Comparison of ENCODE assay signal across 21 cellular contexts in genomic region chr6:137542713-137543112, GRCh38. TPM values are rescaled to one million over a fixed set of nuclear protein-coding genes. Genes with fewer than 3 reads are reported as not detected.
DNase-seq lines count a peak whose midpoint lies in the region; ATAC-seq lines count a peak whose summit lies in the region.
"Had no signal": no experiment of that assay in that cellular context is flagged by ENCODE, and none has a peak within 500 bp of the region (broad histone marks: within the 10 kb centered on the region; RNA-seq: fewer than 3 reads in every experiment).

No MANE protein-coding gene starts in this region.

- peaks cover 3% of the 10 kb centered on the region for H3K27me3 Mint-ChIP-seq in activated CD4-positive, alpha-beta T cell treated with anti-CD3 and anti-CD28 coated beads for 36 hours
- peaks cover 23% of the 10 kb centered on the region for H3K27me3 Mint-ChIP-seq in T-helper 1 cell treated with Interleukin-12 subunit alpha and Interleukin-12 subunit beta and Interleukin-4 antibody, amounts not matched to agents 30 μg/mL and 1 μg/mL, for 36 hours (ENCODE audit: low read depth)

- H3K4me3 ChIP-seq in iPS-20b (ENCODE audit: low read length), result peak overlapping the region; percentile 39
- H3K4me3 ChIP-seq: SK-N-MC had no signal

- peaks cover 15% of the 10 kb centered on the region for H3K4me1 Mint-ChIP-seq in activated CD4-positive, alpha-beta T cell treated with anti-CD3 and anti-CD28 coated beads for 36 hours
- peaks cover 14% of the 10 kb centered on the region for H3K4me1 Mint-ChIP-seq in T-helper 1 cell treated with Interleukin-12 subunit alpha and Interleukin-12 subunit beta and Interleukin-4 antibody, amounts not matched to agents 30 μg/mL and 1 μg/mL, for 36 hours (ENCODE audit: low read depth)

- no peaks in the 10 kb centered on the region for H3K9me3 ChIP-seq in iPS-20b (ENCODE audit: insufficient read depth, low read depth, low read length)

- H3K27me3 ChIP-seq in iPS-20b (ENCODE audit: insufficient read depth, low read length), result no peaks in the 10 kb centered on the region

- peaks cover 41% of the 10 kb centered on the region for H3K4me1 ChIP-seq in iPS-20b (ENCODE audit: insufficient read depth, low read length)

- H3K9me3 Mint-ChIP-seq in activated CD4-positive, alpha-beta T cell treated with anti-CD3 and anti-CD28 coated beads for 36 hours (ENCODE audit: low read depth), result peaks cover 4% of the 10 kb centered on the region
- peaks cover 3 to 6% of the 10 kb centered on the region in 2 donors for H3K9me3 Mint-ChIP-seq in activated naive CD4-positive, alpha-beta T cell treated with anti-CD3 and anti-CD28 coated beads, Interleukin-2, amount 50 U/mL, for 72 hours
- H3K9me3 Mint-ChIP-seq in T-helper 1 cell treated with Interleukin-12 subunit alpha and Interleukin-12 subunit beta and Interleukin-4 antibody, amounts not matched to agents 30 μg/mL and 1 μg/mL, for 36 hours, result peaks cover 5% of the 10 kb centered on the region

- DNase-seq in activated CD4-positive, alpha-beta T cell treated with anti-CD3 and anti-CD28 coated beads for 36 hours, result no peak
- DNase-seq in activated CD4-positive, alpha-beta T cell treated with anti-CD3 and anti-CD28 coated beads for 48 hours, result no peak
- DNase-seq in activated naive CD4-positive, alpha-beta T cell treated with anti-CD3 and anti-CD28 coated beads, Interleukin-2, amount 50 U/mL, for 72 hours (ENCODE audit: low spot score in 2 of 2), result no peak
- DNase-seq in activated naive CD4-positive, alpha-beta T cell treated with anti-CD3 and anti-CD28 coated beads, Interleukin-2, amount 50 U/mL, for 16 hours, result no peak
- DNase-seq: 8988T; Calu3; CD8-positive, alpha-beta memory T cell; DMS153; Kasumi-1; NCI-H1417 treated with DMSO at 0.1 percent for 48 hours; NCI-H187; SHP77 treated with DMSO at 0.1 percent for 48 hours had no signal

- no peak overlapping the region for H3K27ac Mint-ChIP-seq in activated CD4-positive, alpha-beta T cell treated with anti-CD3 and anti-CD28 coated beads for 36 hours
- no peak overlapping the region for H3K27ac Mint-ChIP-seq in activated naive CD4-positive, alpha-beta T cell treated with anti-CD3 and anti-CD28 coated beads, Interleukin-2, amount 50 U/mL, for 72 hours
- peak overlapping the region; percentile 14 for H3K27ac Mint-ChIP-seq in T-helper 1 cell treated with Interleukin-12 subunit alpha and Interleukin-12 subunit beta and Interleukin-4 antibody, amounts not matched to agents 30 μg/mL and 1 μg/mL, for 36 hours
- H3K27ac Mint-ChIP-seq: CD8-positive, alpha-beta memory T cell had no signal

- H3K4me3 Mint-ChIP-seq in activated CD4-positive, alpha-beta T cell treated with anti-CD3 and anti-CD28 coated beads for 36 hours, result no peak overlapping the region
- no peak overlapping the region for H3K4me3 Mint-ChIP-seq in T-helper 1 cell treated with Interleukin-12 subunit alpha and Interleukin-12 subunit beta and Interleukin-4 antibody, amounts not matched to agents 30 μg/mL and 1 μg/mL, for 36 hours
- H3K4me3 Mint-ChIP-seq: CD8-positive, alpha-beta memory T cell had no signal

- no peaks in the 10 kb centered on the region for H3K36me3 ChIP-seq in iPS-20b (ENCODE audit: insufficient read depth, low read depth, low read length)

- ATAC-seq in activated CD4-positive, alpha-beta T cell treated with anti-CD3 and anti-CD28 coated beads for 36 hours, result peak; percentile 69
- ATAC-seq in activated naive CD4-positive, alpha-beta T cell treated with anti-CD3 and anti-CD28 coated beads, Interleukin-2, amount 50 U/mL, for 72 hours, result peak; percentile 26 to 72
- ATAC-seq in HG03196 (IDR thresholded peaks at IDR 0.05; ENCODE audit: unreplicated experiment) (no peak), HG03097 (IDR thresholded peaks at IDR 0.05; ENCODE audit: low FRiP score, unreplicated experiment) (no peak)

- POLR2A ChIA-PET in activated CD4-positive, alpha-beta T cell treated with anti-CD3 and anti-CD28 coated beads for 36 hours (lab: Charles Lee), result no interaction called here

- intact Hi-C loops in activated CD4-positive, alpha-beta T cell treated with anti-CD3 and anti-CD28 coated beads for 36 hours (cut with DNase I, micrococcal nuclease), result no loop called here

- no peaks in the 10 kb centered on the region for H3K36me3 Mint-ChIP-seq in activated CD4-positive, alpha-beta T cell treated with anti-CD3 and anti-CD28 coated beads for 36 hours (ENCODE audit: low read depth)
- no peaks in the 10 kb centered on the region for H3K36me3 Mint-ChIP-seq in activated naive CD4-positive, alpha-beta T cell treated with anti-CD3 and anti-CD28 coated beads, Interleukin-2, amount 50 U/mL, for 72 hours
- no peaks in the 10 kb centered on the region for H3K36me3 Mint-ChIP-seq in T-helper 1 cell treated with Interleukin-12 subunit alpha and Interleukin-12 subunit beta and Interleukin-4 antibody, amounts not matched to agents 30 μg/mL and 1 μg/mL, for 36 hours (ENCODE audit: low read depth)

- CTCF ChIA-PET in activated CD4-positive, alpha-beta T cell treated with anti-CD3 and anti-CD28 coated beads for 36 hours (lab: Charles Lee), result interaction anchor here (0.6 to 1.3 kb wide), 3 partner anchors 9 to 732 kb away, joined by 3 to 4 read pairs (median 3); no protein-coding TSS in a partner anchor

- H3K27ac ChIP-seq in iPS-20b (ENCODE audit: low read length), result no peak overlapping the region
- H3K27ac ChIP-seq: C4-2B, RWPE1, SK-N-MC had no signal

- no peak overlapping the region for H3K9ac ChIP-seq in iPS-20b (ENCODE audit: low read depth, low read length)

RNA-seq across cellular contexts. Expression of gene OLIG3, which starts 48.5 kb away (rescaled TPM):
- total RNA-seq in activated CD4-positive, alpha-beta T cell treated with anti-CD3 and anti-CD28 coated beads for 36 hours, result not detected
- total RNA-seq in activated naive CD4-positive, alpha-beta T cell treated with anti-CD3 and anti-CD28 coated beads, Interleukin-2, amount 50 U/mL, for 72 hours, result under 1 TPM; 0.14 to 0.35 TPM
- total RNA-seq: Calu3, G401, MCF 10A had no signal

Comparison
In these comparisons a context has a peak if more than half of its experiments do, and no peak if none do; other contexts are left out.
1. ATAC-seq: peak in activated CD4-positive, alpha-beta T cell treated with anti-CD3 and anti-CD28 coated beads for 36 hours (single experiment) and activated naive CD4-positive, alpha-beta T cell treated with anti-CD3 and anti-CD28 coated beads, Interleukin-2, amount 50 U/mL, for 72 hours (2 of 2); none in HG03196 (single experiment) and HG03097 (single experiment).